21 cellular contexts compared by ENCODE assay signal in genomic region chr19:15841875-15842569, GRCh38. TPM values are rescaled to one million over a fixed set of nuclear protein-coding genes. Genes with fewer than 3 reads are reported as not detected.
A peak's percentile ranks its signal among the peaks of the same experiment; 100 is the strongest.
DNase-seq lines count a peak whose midpoint lies in the region; ATAC-seq, FAIRE-seq and TF ChIP-seq lines count a peak whose summit lies in the region.
"Had no signal": no experiment of that assay in that cellular context is flagged by ENCODE, and none has a peak within 500 bp of the region (broad histone marks: within the 10 kb centered on the region; RNA-seq: fewer than 3 reads in every experiment).

No MANE protein-coding gene starts in this region.

- H3F3A ChIP-seq in DOHH2 (ENCODE audit: control insufficient read depth, insufficient read depth): peaks cover 3% of the 10 kb centered on the region; the same call in 1 of the 2 replicates

- H3K4me1 ChIP-seq in BE2C (no peaks in the 10 kb centered on the region), DOHH2 (ENCODE audit: control insufficient read depth, low read length) (peaks cover 6% of the 10 kb centered on the region), OCI-LY7 (ENCODE audit: insufficient read depth, low read length, poor library complexity, severe bottlenecking) (peaks cover 6% of the 10 kb centered on the region), GM12878 (ENCODE audit: control insufficient read depth, insufficient read depth, low read length) (no peaks in the 10 kb centered on the region), testis (no peaks in the 10 kb centered on the region)

- H3K9me3 ChIP-seq in BE2C (no peaks in the 10 kb centered on the region), DOHH2 (ENCODE audit: control insufficient read depth, insufficient read depth, low read length) (no peaks in the 10 kb centered on the region), OCI-LY7 (ENCODE audit: low read length) (no peaks in the 10 kb centered on the region), GM12878 (replicated peaks; ENCODE audit: control insufficient read depth, insufficient read depth, low read length) (no peaks in the 10 kb centered on the region; the same call in 2 of the 3 replicates), testis (no peaks in the 10 kb centered on the region)
- H3K9me3 ChIP-seq: esophagus muscularis mucosa, sigmoid colon had no signal

- POLR2A ChIA-PET in OCI-LY7 (lab: Charles Lee) (no interaction called here), GM12878 (lab: Charles Lee) (no interaction called here)

- H3K9me2 ChIP-seq in DOHH2 (replicated peaks; ENCODE audit: control insufficient read depth, low read length): no peaks in the 10 kb centered on the region
- H3K9me2 ChIP-seq in OCI-LY7 (ENCODE audit: insufficient read depth, low read length): no peaks in the 10 kb centered on the region

- RAD21 ChIA-PET in GM12878 (lab: Charles Lee; ENCODE audit: unreplicated experiment): no interaction called here

- no peak for DNase-seq in BE2C
- DNase-seq in OCI-LY7 (ENCODE audit: low spot score): no peak
- no peak for DNase-seq in GM12878 (ENCODE audit: low read depth, low spot score)
- no peak for DNase-seq in testis
- DNase-seq in hepatic stellate cell (ENCODE audit: low spot score): no peak
- no peak for DNase-seq in stimulated activated naive CD4-positive, alpha-beta T cell (lab: John Stamatoyannopoulos, UW)
- DNase-seq: activated CD8-positive, alpha-beta memory T cell treated with anti-CD3 and anti-CD28 coated beads, Interleukin-2, amount 10 ng/mL, durations not matched to agents 7 days and 5 days; C1 segment of cervical spinal cord; hippocampal formation; left colon; NCI-H187; NCI-H526 treated with DMSO at 0.1 percent for 48 hours; sigmoid colon had no signal

- BruUV-seq in OCI-LY7 (replicated peaks; lab: Mats Ljungman, UMichigan): no TSS peak
- BruUV-seq in GM12878 (replicated peaks; lab: Mats Ljungman, UMichigan): no TSS peak

- no peaks in the 10 kb centered on the region for H3K36me3 ChIP-seq in BE2C
- H3K36me3 ChIP-seq in DOHH2 (ENCODE audit: control insufficient read depth, low read length): no peaks in the 10 kb centered on the region
- no peaks in the 10 kb centered on the region for H3K36me3 ChIP-seq in OCI-LY7 (ENCODE audit: insufficient read depth, low read length)
- no peaks in the 10 kb centered on the region for H3K36me3 ChIP-seq in GM12878 (ENCODE audit: control insufficient read depth in 2 of 2, insufficient read depth in 2 of 2, low read length in 1 of 2)
- no peaks in the 10 kb centered on the region for H3K36me3 ChIP-seq in testis (ENCODE audit: low read depth, missing control alignments)
- H3K36me3 ChIP-seq: esophagus muscularis mucosa, sigmoid colon had no signal

- TF ChIP-seq EP300 in GM12878 (IDR thresholded peaks at IDR 0.05; ENCODE audit: borderline replicate concordance in 1 of 2, control insufficient read depth in 1 of 2, low read depth in 2 of 2, low read length in 2 of 2): no peak

- 46% methylated on average over 11 of the region's 11 CpGs for WGBS in GM12878 (ENCODE audit: insufficient coverage, insufficient replicate concordance, low lambda C conversion rate, missing lambda C conversion rate)
- 71 to 73% methylated on average over 11 of the region's 11 CpGs for WGBS in testis, 2 donors

- intact Hi-C loops in OCI-LY7 (cut with micrococcal nuclease; ENCODE audit: unreplicated experiment): no loop called here
- intact Hi-C loops in GM12878 (cut with micrococcal nuclease; ENCODE audit: unreplicated experiment): no loop called here
- intact Hi-C loops in testis (cut with DNase I; ENCODE audit: low total_unique reads): no loop called here

- peak; percentile 15; the same call in 1 of the 2 replicates for TF ChIP-seq CTCF in BE2C (IDR thresholded peaks at IDR 0.05; ENCODE audit: low read depth, low read length)
- TF ChIP-seq CTCF in DOHH2 (IDR thresholded peaks at IDR 0.05; ENCODE audit: low read depth, low read length, poor library complexity, severe bottlenecking): peak; percentile 59
- TF ChIP-seq CTCF in OCI-LY7 (conservative IDR thresholded peaks at IDR 0.05; ENCODE audit: low read length): peak; percentile 56
- TF ChIP-seq CTCF in GM12878 (IDR thresholded peaks at IDR 0.05 in 2 of 3, conservative IDR thresholded peaks at IDR 0.05 in 1 of 3; ENCODE audit: control insufficient read depth in 2 of 3, extremely low read depth in 1 of 3, insufficient read depth in 1 of 3, low read depth in 3 of 3, low read length in 3 of 3): 0 out of 6 replicates have a peak, but pooled peaks of 2 of the 3 experiments have one; percentile 9 to 13
- TF ChIP-seq CTCF in testis (IDR thresholded peaks at IDR 0.05): peak in 1 of 3 experiments; percentile 17

- no peak for FAIRE-seq in GM12878 (lab: Jason Lieb, UNC)
- FAIRE-seq: astrocyte, GM18507 had no signal

- H3K4me3 ChIP-seq in BE2C (ENCODE audit: low read depth, low read length) (no peak overlapping the region), DOHH2 (ENCODE audit: low read length) (no peak overlapping the region), OCI-LY7 (ENCODE audit: low read depth, low read length, poor library complexity, severe bottlenecking) (no peak overlapping the region), GM12878 (no peak overlapping the region), testis (no peak overlapping the region)
- H3K4me3 ChIP-seq: esophagus muscularis mucosa, sigmoid colon had no signal

- SMC1A ChIA-PET in GM12878 (lab: Charles Lee; ENCODE audit: uncharacterized antibody, unreplicated experiment): interaction anchor here (0.9 kb wide), 1 partner anchor 160 kb away, joined by 3 read pairs; no protein-coding TSS in a partner anchor

- H4K20me1 ChIP-seq in DOHH2 (ENCODE audit: control insufficient read depth, insufficient read depth, low read depth, low read length) (no peaks in the 10 kb centered on the region), OCI-LY7 (ENCODE audit: insufficient read depth, low read length) (no peaks in the 10 kb centered on the region), GM12878 (ENCODE audit: control insufficient read depth, insufficient read depth) (no peaks in the 10 kb centered on the region)

- H2AFZ ChIP-seq in OCI-LY7 (ENCODE audit: low read length) (no peak overlapping the region), GM12878 (ENCODE audit: control insufficient read depth, low read depth, low read length) (no peak overlapping the region)

- TF ChIP-seq POLR2A in GM12878 (IDR thresholded peaks at IDR 0.05; ENCODE audit: low read depth, low read length): no peak
- no peak for TF ChIP-seq POLR2A in testis (IDR thresholded peaks at IDR 0.05)

- H3K9ac ChIP-seq in GM12878 (ENCODE audit: control insufficient read depth, insufficient read depth, low read length): no peak overlapping the region

- in situ Hi-C loops in GM12878 (cut with MboI): no loop called here

- no peak for ATAC-seq in GM12878
- ATAC-seq in GM18511 (IDR thresholded peaks at IDR 0.05; ENCODE audit: unreplicated experiment): no peak
- ATAC-seq: activated CD8-positive, alpha-beta memory T cell treated with anti-CD3 and anti-CD28 coated beads, Interleukin-2, amount 10 ng/mL, durations not matched to agents 7 days and 5 days; left colon; stimulated activated naive CD8-positive, alpha-beta T cell treated with anti-CD3 and anti-CD28 coated beads, Interleukin-15, amount 100 ng/mL, for 72 hours had no signal

- CTCF ChIA-PET in OCI-LY7 (lab: Charles Lee; ENCODE audit: unreplicated experiment): no interaction called here
- CTCF ChIA-PET in GM12878 (lab: Yijun Ruan, JAX): no interaction called here

- H3K27ac ChIP-seq in DOHH2 (ENCODE audit: low read depth, low read length): no peak overlapping the region
- H3K27ac ChIP-seq in OCI-LY7 (ENCODE audit: low read depth, low read length, poor library complexity, severe bottlenecking): no peak overlapping the region
- no peak overlapping the region for H3K27ac ChIP-seq in GM12878 (ENCODE audit: control insufficient read depth, insufficient read depth)
- no peak overlapping the region for H3K27ac ChIP-seq in testis
- H3K27ac ChIP-seq: esophagus muscularis mucosa, sigmoid colon had no signal

- no peak overlapping the region for H3K4me2 ChIP-seq in DOHH2 (ENCODE audit: low read length)
- no peak overlapping the region for H3K4me2 ChIP-seq in OCI-LY7 (ENCODE audit: low read length)
- H3K4me2 ChIP-seq in GM12878 (ENCODE audit: control insufficient read depth, insufficient read depth): no peak overlapping the region

- no peak for TF ChIP-seq RAD21 in GM12878 (IDR thresholded peaks at IDR 0.05; ENCODE audit: insufficient read depth, low read depth, low read length)

- no peaks in the 10 kb centered on the region for H3K79me2 ChIP-seq in DOHH2 (ENCODE audit: control insufficient read depth, low read length)
- no peaks in the 10 kb centered on the region for H3K79me2 ChIP-seq in OCI-LY7 (ENCODE audit: insufficient read depth, low read depth, low read length)
- H3K79me2 ChIP-seq in GM12878 (ENCODE audit: control insufficient read depth, insufficient read depth, low read length): no peaks in the 10 kb centered on the region

- H3K27me3 ChIP-seq in BE2C (no peaks in the 10 kb centered on the region), DOHH2 (ENCODE audit: control insufficient read depth, low read length) (peaks cover 4% of the 10 kb centered on the region; the same call in 1 of the 2 replicates), GM12878 (replicated peaks in 1 of 2; ENCODE audit: control insufficient read depth in 2 of 2, insufficient read depth in 2 of 2, low read length in 1 of 2) (no peaks in the 10 kb centered on the region; a peak in 1 of 4 replicates), testis (no peaks in the 10 kb centered on the region)
- H3K27me3 ChIP-seq: sigmoid colon had no signal

RNA-seq across cellular contexts. Expression of gene OR10H1, which starts 26.6 kb away (rescaled TPM):
- polyA plus RNA-seq in BE2C (2012; ENCODE audit: insufficient read depth, insufficient read length, low read depth): not detected
- not detected in 2 replicates for total RNA-seq in OCI-LY7 (2014; rRNA removed; shearing (Covaris generic))
- 0.11 TPM in 1 of 2 replicates, not detected in the other for total RNA-seq in OCI-LY7 (2022)
- total RNA-seq in GM12878 (2013; cell fraction: nucleolus; rRNA removed): not detected in 2 replicates
- not detected in 2 replicates for total RNA-seq in GM12878 (2014; rRNA removed)
- total RNA-seq in GM12878 (2014; rRNA removed; fragmentation: Illumina TruSeq; extraction: Trizol): not detected in 2 replicates
- total RNA-seq in GM12878 (2021): not detected in 2 replicates
- polyA plus RNA-seq in GM12878 (2011; ENCODE audit: low read depth): not detected
- not detected in 2 replicates for polyA plus RNA-seq in GM12878 (2011; rRNA removed)
- not detected in 2 replicates for polyA plus RNA-seq in GM12878 (2011; cell fraction: cytosol; rRNA removed)
- not detected in 2 replicates for polyA plus RNA-seq in GM12878 (2011; cell fraction: nucleus; rRNA removed)
- polyA plus RNA-seq in GM12878 (2012): not detected in 2 replicates
- not detected in 2 replicates for polyA plus RNA-seq in GM12878 (2014; fragmentation: Illumina TruSeq; extraction: Trizol)
- not detected for polyA plus RNA-seq in GM12878 (2014; fragmentation: Nextera tagmentation; extraction: Ambion mirVana)
- polyA plus RNA-seq in GM12878 (2014; rRNA removed): not detected in 2 replicates
- not detected for polyA plus RNA-seq in GM12878 (2016; fragmentation: Nextera tagmentation; extraction: Ambion mirVana)
- not detected in 2 replicates for polyA minus RNA-seq in GM12878 (2011; rRNA and poly(A)+ RNA removed)
- polyA minus RNA-seq in GM12878 (2011; cell fraction: cytosol; rRNA and poly(A)+ RNA removed): not detected in 2 replicates
- polyA minus RNA-seq in GM12878 (2011; cell fraction: nucleus; rRNA and poly(A)+ RNA removed): not detected in 2 replicates
- under 1 TPM; 0.25 to 0.39 TPM for total RNA-seq in testis
- polyA plus RNA-seq in testis (ENCODE audit: insufficient read depth, low read depth, low replicate concordance): 0.20 TPM
- total RNA-seq: activated CD8-positive, alpha-beta memory T cell treated with anti-CD3 and anti-CD28 coated beads, Interleukin-2, amount 10 ng/mL, durations not matched to agents 7 days and 5 days; astrocyte; esophagus muscularis mucosa; H4; sigmoid colon had no signal
- polyA plus RNA-seq: IgD-negative memory B cell, sigmoid colon had no signal

RNA-seq across cellular contexts. Expression of gene OR10H5, which starts 54.6 kb away (rescaled TPM):
- 0.08 TPM for polyA plus RNA-seq in BE2C (2012; ENCODE audit: insufficient read depth, insufficient read length, low read depth)
- not detected in 2 replicates for total RNA-seq in OCI-LY7 (2014; rRNA removed; shearing (Covaris generic))
- not detected in 2 replicates for total RNA-seq in OCI-LY7 (2022)
- not detected in 2 replicates for total RNA-seq in GM12878 (2013; cell fraction: nucleolus; rRNA removed)
- total RNA-seq in GM12878 (2014; rRNA removed): not detected in 2 replicates
- total RNA-seq in GM12878 (2014; rRNA removed; fragmentation: Illumina TruSeq; extraction: Trizol): not detected in 2 replicates
- total RNA-seq in GM12878 (2021): not detected in 2 replicates
- polyA plus RNA-seq in GM12878 (2011; ENCODE audit: low read depth): not detected
- not detected in 2 replicates for polyA plus RNA-seq in GM12878 (2011; rRNA removed)
- polyA plus RNA-seq in GM12878 (2011; cell fraction: cytosol; rRNA removed): not detected in 2 replicates
- not detected in 2 replicates for polyA plus RNA-seq in GM12878 (2011; cell fraction: nucleus; rRNA removed)
- not detected in 2 replicates for polyA plus RNA-seq in GM12878 (2012)
- polyA plus RNA-seq in GM12878 (2014; fragmentation: Illumina TruSeq; extraction: Trizol): not detected in 2 replicates
- polyA plus RNA-seq in GM12878 (2014; fragmentation: Nextera tagmentation; extraction: Ambion mirVana): not detected
- polyA plus RNA-seq in GM12878 (2014; rRNA removed): not detected in 2 replicates
- polyA plus RNA-seq in GM12878 (2016; fragmentation: Nextera tagmentation; extraction: Ambion mirVana): not detected
- polyA minus RNA-seq in GM12878 (2011; rRNA and poly(A)+ RNA removed): not detected in 2 replicates
- polyA minus RNA-seq in GM12878 (2011; cell fraction: cytosol; rRNA and poly(A)+ RNA removed): not detected in 2 replicates
- polyA minus RNA-seq in GM12878 (2011; cell fraction: nucleus; rRNA and poly(A)+ RNA removed): not detected in 2 replicates
- total RNA-seq in testis: under 1 TPM; 0.06 to 0.16 TPM
- 0.11 TPM for polyA plus RNA-seq in testis (ENCODE audit: insufficient read depth, low read depth, low replicate concordance)
- total RNA-seq: activated CD8-positive, alpha-beta memory T cell treated with anti-CD3 and anti-CD28 coated beads, Interleukin-2, amount 10 ng/mL, durations not matched to agents 7 days and 5 days; astrocyte; H4; left colon; sigmoid colon had no signal
- polyA plus RNA-seq: IgD-negative memory B cell had no signal

RNA-seq across cellular contexts. Expression of gene CYP4F2, which starts 55.9 kb away (rescaled TPM):
- not detected for polyA plus RNA-seq in BE2C (2012; ENCODE audit: insufficient read depth, insufficient read length, low read depth)
- total RNA-seq in OCI-LY7 (2014; rRNA removed; shearing (Covaris generic)): not detected in 2 replicates
- total RNA-seq in OCI-LY7 (2022) (not detected in 2 replicates), GM12878 (2014; rRNA removed) (0.62 and 0.76 TPM in 2 replicates), GM12878 (2014; rRNA removed; fragmentation: Illumina TruSeq; extraction: Trizol) (0.22 and 0.32 TPM in 2 replicates), GM12878 (2021) (1.1 and 1.6 TPM in 2 replicates), testis (1 to 10 TPM; 3.3 to 4.1 TPM)
- not detected in 2 replicates for total RNA-seq in GM12878 (2013; cell fraction: nucleolus; rRNA removed)
- 0.72 TPM for polyA plus RNA-seq in GM12878 (2011; ENCODE audit: low read depth)
- polyA plus RNA-seq in GM12878 (2011; rRNA removed) (0.46 and 0.64 TPM in 2 replicates), GM12878 (2014; fragmentation: Illumina TruSeq; extraction: Trizol) (0.54 and 2.4 TPM in 2 replicates), GM12878 (2014; fragmentation: Nextera tagmentation; extraction: Ambion mirVana) (under 1 TPM; 0.08 to 0.24 TPM), GM12878 (2014; rRNA removed) (1.9 and 3.5 TPM in 2 replicates), GM12878 (2016; fragmentation: Nextera tagmentation; extraction: Ambion mirVana) (under 1 TPM; 0.82 to 0.99 TPM), testis (ENCODE audit: insufficient read depth, low read depth, low replicate concordance) (1.8 TPM)
- polyA plus RNA-seq in GM12878 (2011; cell fraction: cytosol; rRNA removed): 0.76 and 0.97 TPM in 2 replicates
- polyA plus RNA-seq in GM12878 (2011; cell fraction: nucleus; rRNA removed): 3.4 and 5.1 TPM in 2 replicates
- 0.57 and 0.87 TPM in 2 replicates for polyA plus RNA-seq in GM12878 (2012)
- polyA minus RNA-seq in GM12878 (2011; rRNA and poly(A)+ RNA removed): 0.46 and 0.59 TPM in 2 replicates
- polyA minus RNA-seq in GM12878 (2011; cell fraction: cytosol; rRNA and poly(A)+ RNA removed): not detected in 2 replicates
- polyA minus RNA-seq in GM12878 (2011; cell fraction: nucleus; rRNA and poly(A)+ RNA removed): 0.96 and 1.3 TPM in 2 replicates
- total RNA-seq: activated CD8-positive, alpha-beta memory T cell treated with anti-CD3 and anti-CD28 coated beads, Interleukin-2, amount 10 ng/mL, durations not matched to agents 7 days and 5 days; astrocyte; esophagus muscularis mucosa; sigmoid colon had no signal
- polyA plus RNA-seq: IgD-negative memory B cell had no signal
